ENCODE assay signal across 22 cellular contexts in the genomic region with DNA sequence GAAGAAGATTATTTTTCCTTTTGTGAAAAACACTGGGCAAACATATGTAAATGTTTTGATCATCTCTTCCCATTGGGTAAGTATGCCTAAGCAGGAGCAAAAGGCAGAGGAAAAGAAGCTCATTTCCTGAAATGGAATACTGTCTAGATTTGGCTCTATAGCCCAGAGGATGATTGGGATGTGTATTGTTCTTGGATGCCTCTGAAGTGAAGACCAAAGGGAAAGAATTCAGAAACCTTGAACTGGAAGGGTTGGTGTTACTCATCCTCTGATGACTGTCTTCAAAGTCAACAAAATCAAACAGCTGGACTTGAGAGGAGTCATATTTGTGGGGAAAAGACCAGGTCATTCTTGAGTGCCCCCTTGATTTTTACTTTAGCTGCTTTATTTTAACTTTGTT.
A peak's percentile ranks its signal among the peaks of the same experiment; 100 is the strongest.
DNase-seq lines count a peak whose midpoint lies in the region; ATAC-seq, FAIRE-seq and TF ChIP-seq lines count a peak whose summit lies in the region.
"Had no signal": no experiment of that assay in that cellular context is flagged by ENCODE, and none has a peak within 500 bp of the region (broad histone marks: within the 10 kb centered on the region; RNA-seq: fewer than 3 reads in every experiment).

No MANE protein-coding gene starts in this region.

- H2AFZ ChIP-seq in mammary epithelial cell (ENCODE audit: low read depth, low read length): no peak overlapping the region
- H2AFZ ChIP-seq: GM23338 had no signal

- peaks cover 2% of the 10 kb centered on the region; the same call in 1 of the 3 replicates for H3K9me3 ChIP-seq in A549
- no peaks in the 10 kb centered on the region for H3K9me3 ChIP-seq in mammary epithelial cell (replicated peaks; ENCODE audit: insufficient read depth, low read length)
- no peaks in the 10 kb centered on the region for H3K9me3 ChIP-seq in pancreas
- H3K9me3 ChIP-seq in CD4-positive, alpha-beta T cell (ENCODE audit: control insufficient read depth, low read length): no peaks in the 10 kb centered on the region
- H3K9me3 ChIP-seq: esophagus muscularis mucosa, SJCRH30, uterus had no signal

- no peaks in the 10 kb centered on the region for H3K4me1 ChIP-seq in A549
- peaks cover 8% of the 10 kb centered on the region for H3K4me1 ChIP-seq in mammary epithelial cell (ENCODE audit: insufficient read depth, low read length)
- no peaks in the 10 kb centered on the region for H3K4me1 ChIP-seq in pancreas
- H3K4me1 ChIP-seq: SJCRH30, uterus had no signal

- H3K36me3 Mint-ChIP-seq in progenitor cell of endocrine pancreas (ENCODE audit: insufficient read depth): peaks cover 1% of the 10 kb centered on the region
- no peaks in the 10 kb centered on the region for H3K36me3 Mint-ChIP-seq in CD4-positive, alpha-beta T cell (ENCODE audit: low read depth)
- H3K36me3 Mint-ChIP-seq: activated CD8-positive, alpha-beta memory T cell treated with anti-CD3 and anti-CD28 coated beads, Interleukin-2, amount 10 ng/mL, durations not matched to agents 7 days and 5 days; naive B cell had no signal

- H3K36me3 ChIP-seq in mammary epithelial cell (ENCODE audit: insufficient read depth, low read length) (no peaks in the 10 kb centered on the region), pancreas (no peaks in the 10 kb centered on the region)
- H3K36me3 ChIP-seq: esophagus muscularis mucosa, SJCRH30, uterus had no signal

- no peaks in the 10 kb centered on the region for H3K4me1 Mint-ChIP-seq in progenitor cell of endocrine pancreas (ENCODE audit: low read depth)
- H3K4me1 Mint-ChIP-seq in CD4-positive, alpha-beta T cell (ENCODE audit: low read depth): no peaks in the 10 kb centered on the region
- H3K4me1 Mint-ChIP-seq: activated CD8-positive, alpha-beta memory T cell treated with anti-CD3 and anti-CD28 coated beads, Interleukin-2, amount 10 ng/mL, durations not matched to agents 7 days and 5 days; naive B cell had no signal

- H3K4me3 ChIP-seq in A549 (no peak overlapping the region), mammary epithelial cell (replicated peaks in 1 of 3; ENCODE audit: insufficient read depth in 1 of 3, low read depth in 2 of 3, low read length in 3 of 3) (no peak overlapping the region), pancreas (no peak overlapping the region)
- H3K4me3 ChIP-seq: esophagus muscularis mucosa, GM23338, SJCRH30, uterus had no signal

- no peaks in the 10 kb centered on the region for H3K9me3 Mint-ChIP-seq in progenitor cell of endocrine pancreas (ENCODE audit: low read depth)
- H3K9me3 Mint-ChIP-seq in CD4-positive, alpha-beta T cell: no peaks in the 10 kb centered on the region

- TF ChIP-seq EP300 in A549 (IDR thresholded peaks at IDR 0.05): no peak

- TF ChIP-seq RAD21 in A549 (conservative IDR thresholded peaks at IDR 0.05 in 1 of 2, IDR thresholded peaks at IDR 0.05 in 1 of 2): no peak

- no peak overlapping the region for H3K4me3 Mint-ChIP-seq in progenitor cell of endocrine pancreas (ENCODE audit: low read depth)
- H3K4me3 Mint-ChIP-seq in CD4-positive, alpha-beta T cell: no peak overlapping the region
- H3K4me3 Mint-ChIP-seq: activated CD8-positive, alpha-beta memory T cell treated with anti-CD3 and anti-CD28 coated beads, Interleukin-2, amount 10 ng/mL, durations not matched to agents 7 days and 5 days; GM23338; naive B cell had no signal

- POLR2A ChIA-PET in A549 (lab: Yijun Ruan, JAX): no interaction called here
- POLR2A ChIA-PET in CD4-positive, alpha-beta T cell (lab: Charles Lee): no interaction called here

- no peaks in the 10 kb centered on the region for H4K20me1 ChIP-seq in mammary epithelial cell (ENCODE audit: insufficient read depth, low read length)

- H3K27me3 ChIP-seq in mammary epithelial cell (ENCODE audit: insufficient read depth, low read length) (no peaks in the 10 kb centered on the region), pancreas (no peaks in the 10 kb centered on the region)
- no peaks in the 10 kb centered on the region for H3K27me3 ChIP-seq in CD4-positive, alpha-beta T cell (ENCODE audit: control insufficient read depth, insufficient read depth, low read length)
- H3K27me3 ChIP-seq: esophagus muscularis mucosa, SJCRH30, uterus had no signal

- TF ChIP-seq CTCF in A549 (IDR thresholded peaks at IDR 0.05) (no peak), mammary epithelial cell (conservative IDR thresholded peaks at IDR 0.05 in 1 of 2, IDR thresholded peaks at IDR 0.05 in 1 of 2; ENCODE audit: extremely low read depth in 1 of 2, insufficient read depth in 1 of 2, low read depth in 1 of 2, low read length in 2 of 2) (no peak), pancreas (IDR thresholded peaks at IDR 0.05) (no peak), progenitor cell of endocrine pancreas (IDR thresholded peaks at IDR 0.05; ENCODE audit: unreplicated experiment) (no peak)
- no peak for TF ChIP-seq CTCF in CD4-positive, alpha-beta T cell (IDR thresholded peaks at IDR 0.05)

- ATAC-seq in A549: peak; percentile 39 to 55; a peak in 4 of 6 replicates
- no peak for ATAC-seq in pancreas
- ATAC-seq in CD4-positive, alpha-beta T cell (ENCODE audit: poor library complexity): no peak
- ATAC-seq: activated CD4-positive, CD25-positive, alpha-beta regulatory T cell treated with anti-CD3 and anti-CD28 coated beads, Interleukin-2, amount 50 U/mL, for 24 hours; activated CD8-positive, alpha-beta memory T cell treated with anti-CD3 and anti-CD28 coated beads, Interleukin-2, amount 10 ng/mL, durations not matched to agents 7 days and 5 days; GM23338 had no signal

- no peak for FAIRE-seq in A549 (lab: Jason Lieb, UNC)
- no peak for FAIRE-seq in pancreas (lab: Jason Lieb, UNC)
- FAIRE-seq: A204.1, G401.6, GM12891 had no signal

- TF ChIP-seq POLR2A in A549 (IDR thresholded peaks at IDR 0.05; ENCODE audit: low read length): no peak

- BruUV-seq in mammary epithelial cell (replicated peaks; lab: Mats Ljungman, UMichigan): no TSS peak

- dilution Hi-C loops in mammary epithelial cell (cut with HindIII; ENCODE audit: low sequenced_read_pairs): no loop called here

- no peaks in the 10 kb centered on the region for H3K79me2 ChIP-seq in mammary epithelial cell (ENCODE audit: insufficient read depth, low read length)

- peak; percentile 4 to 11 for DNase-seq in A549 (ENCODE audit: low read depth in 1 of 2, low spot score in 1 of 2)
- peak; percentile 50 for DNase-seq in HS-5 (ENCODE audit: low read depth)
- peak; percentile 60 for DNase-seq in mammary epithelial cell
- peak; percentile 67 for DNase-seq in iris pigment epithelial cell (ENCODE audit: low read depth)
- no peak for DNase-seq in pancreas
- no peak for DNase-seq in progenitor cell of endocrine pancreas (ENCODE audit: low spot score, unreplicated experiment)
- no peak for DNase-seq in CD4-positive, alpha-beta T cell
- no peak for DNase-seq in retina
- DNase-seq: activated CD8-positive, alpha-beta memory T cell treated with anti-CD3 and anti-CD28 coated beads, Interleukin-2, amount 10 ng/mL, durations not matched to agents 7 days and 5 days; activated effector memory CD4-positive, alpha-beta T cell treated with Interleukin-2 at 50 U/mL for 16 hours; cortex of kidney; Kasumi-1; naive B cell; posterior cingulate gyrus; SJCRH30; uterus had no signal

- H3K27me3 Mint-ChIP-seq in progenitor cell of endocrine pancreas: no peaks in the 10 kb centered on the region
- H3K27me3 Mint-ChIP-seq in CD4-positive, alpha-beta T cell: no peaks in the 10 kb centered on the region
- H3K27me3 Mint-ChIP-seq: activated CD8-positive, alpha-beta memory T cell treated with anti-CD3 and anti-CD28 coated beads, Interleukin-2, amount 10 ng/mL, durations not matched to agents 7 days and 5 days; naive B cell had no signal

- CTCF ChIA-PET in A549 (lab: Yijun Ruan, JAX) (interaction anchor here (1.5 to 1.6 kb wide), 3 partner anchors 12 to 181 kb away, joined by 3 to 5 read pairs (median 4); no protein-coding TSS in a partner anchor), mammary epithelial cell (lab: Charles Lee; ENCODE audit: low non-redundant PET) (no interaction called here)
- CTCF ChIA-PET in CD4-positive, alpha-beta T cell (lab: Charles Lee): interaction anchor here (1.2 kb wide), 1 partner anchor 19 kb away, joined by 3 read pairs; no protein-coding TSS in a partner anchor

- intact Hi-C loops in mammary epithelial cell (cut with micrococcal nuclease): no loop called here
- intact Hi-C loops in pancreas (cut with DNase I): no loop called here
- intact Hi-C loops in CD4-positive, alpha-beta T cell (cut with DNase I, micrococcal nuclease): no loop called here

- in situ Hi-C loops in mammary epithelial cell (cut with MboI; ENCODE audit: low sequenced_read_pairs in 2 of 2): no loop called here

- H3K27ac ChIP-seq in A549 (no peak overlapping the region), mammary epithelial cell (ENCODE audit: insufficient read depth, low read depth, low read length) (no peak overlapping the region), pancreas (no peak overlapping the region)
- H3K27ac ChIP-seq in CD4-positive, alpha-beta T cell (ENCODE audit: low read depth, low read length): no peak overlapping the region
- H3K27ac ChIP-seq: esophagus muscularis mucosa, SJCRH30, uterus had no signal

- H3K9ac ChIP-seq in mammary epithelial cell (ENCODE audit: insufficient read depth, low read length): no peak overlapping the region

- H3K27ac Mint-ChIP-seq in progenitor cell of endocrine pancreas: no peak overlapping the region
- H3K27ac Mint-ChIP-seq in CD4-positive, alpha-beta T cell: no peak overlapping the region
- H3K27ac Mint-ChIP-seq: activated CD8-positive, alpha-beta memory T cell treated with anti-CD3 and anti-CD28 coated beads, Interleukin-2, amount 10 ng/mL, durations not matched to agents 7 days and 5 days; GM23338 had no signal

- no peak overlapping the region for H3K4me2 ChIP-seq in A549
- no peak overlapping the region for H3K4me2 ChIP-seq in mammary epithelial cell (ENCODE audit: insufficient read depth, low read depth, low read length)
- H3K4me2 ChIP-seq: GM23338 had no signal

TF ChIP-seq in A549, 52 proteins besides CTCF, POLR2A, EP300 and RAD21 (continues in another document):
- TF ChIP-seq ZSCAN20 (CRISPR knock-in tag; IDR thresholded peaks at IDR 0.05) (no peak), FOSL2 (IDR thresholded peaks at IDR 0.05) (no peak), FOSL2 (CRISPR knock-in tag; IDR thresholded peaks at IDR 0.05) (no peak)
- TF ChIP-seq, protein P1, sequence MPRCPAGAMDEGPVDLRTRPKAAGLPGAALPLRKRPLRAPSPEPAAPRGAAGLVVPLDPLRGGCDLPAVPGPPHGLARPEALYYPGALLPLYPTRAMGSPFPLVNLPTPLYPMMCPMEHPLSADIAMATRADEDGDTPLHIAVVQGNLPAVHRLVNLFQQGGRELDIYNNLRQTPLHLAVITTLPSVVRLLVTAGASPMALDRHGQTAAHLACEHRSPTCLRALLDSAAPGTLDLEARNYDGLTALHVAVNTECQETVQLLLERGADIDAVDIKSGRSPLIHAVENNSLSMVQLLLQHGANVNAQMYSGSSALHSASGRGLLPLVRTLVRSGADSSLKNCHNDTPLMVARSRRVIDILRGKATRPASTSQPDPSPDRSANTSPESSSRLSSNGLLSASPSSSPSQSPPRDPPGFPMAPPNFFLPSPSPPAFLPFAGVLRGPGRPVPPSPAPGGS (IDR thresholded peaks at IDR 0.05): no peak
- TF ChIP-seq, protein P2, sequence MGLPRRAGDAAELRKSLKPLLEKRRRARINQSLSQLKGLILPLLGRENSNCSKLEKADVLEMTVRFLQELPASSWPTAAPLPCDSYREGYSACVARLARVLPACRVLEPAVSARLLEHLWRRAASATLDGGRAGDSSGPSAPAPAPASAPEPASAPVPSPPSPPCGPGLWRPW (IDR thresholded peaks at IDR 0.05): no peak

Comparison
In these comparisons a context has a peak if more than half of its experiments do, and no peak if none do; other contexts are left out.
1. ATAC-seq: peak in A549 (2 of 2); none in pancreas (0 of 4) and CD4-positive, alpha-beta T cell (single experiment).
2. DNase-seq: peak in A549 (2 of 2), HS-5 (single experiment), mammary epithelial cell (single experiment) and iris pigment epithelial cell (single experiment); none in pancreas (0 of 6), progenitor cell of endocrine pancreas (single experiment), CD4-positive, alpha-beta T cell (0 of 10) and retina (single experiment).